In the genomic region with DNA sequence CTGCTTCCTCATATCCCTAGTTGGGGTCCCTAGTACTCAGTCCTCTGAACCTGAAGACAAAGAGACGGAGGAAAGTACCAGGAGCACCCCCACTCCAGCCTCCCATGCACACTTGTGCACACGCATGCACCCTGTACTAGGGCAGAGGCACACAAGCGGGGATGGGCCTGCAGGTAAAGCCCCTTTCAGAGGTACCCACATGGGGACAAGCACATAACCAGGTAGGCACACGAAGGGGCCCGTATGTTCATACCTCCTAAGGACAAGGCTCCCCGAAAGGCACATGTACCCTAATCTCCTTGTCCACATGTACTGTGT, we compare ENCODE assay signal across 1 cellular context.
TF ChIP-seq lines count a peak whose summit lies in the region.

No MANE protein-coding gene starts in this region.

TF ChIP-seq in WTC11, 78 proteins besides CTCF, POLR2A, EP300 and RAD21 (continued from another document):
- TF ChIP-seq E2F5 (CRISPR knock-in tag; IDR thresholded peaks at IDR 0.05), result no peak
- TF ChIP-seq, protein P1, sequence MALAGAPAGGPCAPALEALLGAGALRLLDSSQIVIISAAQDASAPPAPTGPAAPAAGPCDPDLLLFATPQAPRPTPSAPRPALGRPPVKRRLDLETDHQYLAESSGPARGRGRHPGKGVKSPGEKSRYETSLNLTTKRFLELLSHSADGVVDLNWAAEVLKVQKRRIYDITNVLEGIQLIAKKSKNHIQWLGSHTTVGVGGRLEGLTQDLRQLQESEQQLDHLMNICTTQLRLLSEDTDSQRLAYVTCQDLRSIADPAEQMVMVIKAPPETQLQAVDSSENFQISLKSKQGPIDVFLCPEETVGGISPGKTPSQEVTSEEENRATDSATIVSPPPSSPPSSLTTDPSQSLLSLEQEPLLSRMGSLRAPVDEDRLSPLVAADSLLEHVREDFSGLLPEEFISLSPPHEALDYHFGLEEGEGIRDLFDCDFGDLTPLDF (CRISPR knock-in tag; IDR thresholded peaks at IDR 0.05), result no peak
- TF ChIP-seq MYBL2 (CRISPR knock-in tag; IDR thresholded peaks at IDR 0.05), result no peak
- no peak for TF ChIP-seq ZNF263 (CRISPR knock-in tag; IDR thresholded peaks at IDR 0.05; ENCODE audit: low read depth)
- TF ChIP-seq ETV6 (CRISPR knock-in tag; IDR thresholded peaks at IDR 0.05), result no peak
- TF ChIP-seq NFE2L1 (CRISPR knock-in tag; IDR thresholded peaks at IDR 0.05), result no peak
- no peak for TF ChIP-seq TEAD1 (CRISPR knock-in tag; IDR thresholded peaks at IDR 0.05)
- no peak for TF ChIP-seq ZMAT4 (CRISPR knock-in tag; IDR thresholded peaks at IDR 0.05)
- TF ChIP-seq GTF2I (CRISPR knock-in tag; conservative IDR thresholded peaks at IDR 0.05), result no peak
- TF ChIP-seq IRF1 (CRISPR knock-in tag; IDR thresholded peaks at IDR 0.05), result no peak
- TF ChIP-seq RORB (CRISPR knock-in tag; IDR thresholded peaks at IDR 0.05), result no peak
- no peak for TF ChIP-seq FOXK1 (CRISPR knock-in tag; IDR thresholded peaks at IDR 0.05)
